Comparison of ENCODE assay signal across 8 cellular contexts in the genomic region with DNA sequence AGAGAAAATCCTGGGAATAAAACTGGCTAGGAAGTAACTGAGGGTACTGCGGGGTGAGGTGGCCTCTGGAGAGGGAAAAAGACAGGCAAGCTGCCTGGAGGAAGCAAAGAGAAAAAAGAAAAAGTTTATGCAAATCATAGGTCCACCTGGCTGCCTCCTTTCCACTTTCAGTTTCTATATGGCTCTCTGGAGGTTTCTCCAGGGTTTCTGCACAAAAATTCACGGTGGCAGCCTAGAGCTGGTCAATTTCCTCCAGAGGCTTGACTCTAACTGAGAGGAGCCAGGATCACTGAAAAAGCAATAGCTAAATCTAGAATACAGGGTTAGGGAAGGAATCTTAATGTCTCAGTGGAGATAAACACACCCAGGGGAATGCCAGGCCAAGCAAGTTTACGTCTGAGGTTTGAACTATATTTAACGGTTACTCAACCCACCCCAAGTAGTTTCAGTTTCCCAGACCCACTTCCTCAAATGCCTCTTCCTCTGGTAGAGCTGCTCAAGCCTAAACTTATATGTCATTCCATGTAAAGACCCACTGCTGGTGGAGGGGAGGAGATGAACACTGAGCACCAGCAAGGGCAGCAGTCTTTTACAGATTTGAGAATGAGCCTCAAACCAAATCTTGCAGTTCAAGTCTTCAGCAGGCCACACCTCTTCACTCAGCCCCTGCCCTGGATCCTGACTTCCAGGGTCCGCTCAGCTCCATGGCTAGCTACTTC. TPM values are rescaled to one million over a fixed set of nuclear protein-coding genes. Genes with fewer than 3 reads are reported as not detected.
DNase-seq lines count a peak whose midpoint lies in the region; ATAC-seq and TF ChIP-seq lines count a peak whose summit lies in the region.

No MANE protein-coding gene starts in this region.

- ATAC-seq in GM19468 (IDR thresholded peaks at IDR 0.05; ENCODE audit: extremely low read depth, unreplicated experiment) (peak; percentile 33), HG03558 (IDR thresholded peaks at IDR 0.05; ENCODE audit: extremely low read depth, unreplicated experiment) (peak; percentile 29), WTC11 (no peak), sciatic nerve (peak; percentile 81)

- no peak for TF ChIP-seq CTCF in WTC11 (IDR thresholded peaks at IDR 0.05)

- H3K36me3 Mint-ChIP-seq in WTC11: no peaks in the 10 kb centered on the region

- peak overlapping the region; percentile 63; the same call in 1 of the 2 replicates for H3K27ac Mint-ChIP-seq in WTC11

- no peaks in the 10 kb centered on the region for H3K9me3 Mint-ChIP-seq in WTC11

- H3K4me1 Mint-ChIP-seq in WTC11: peaks cover 24% of the 10 kb centered on the region

- DNase-seq in ELR (ENCODE audit: low read depth) (peak; percentile 37), WTC11 (ENCODE audit: low spot score) (no peak), fibroblast of peridontal ligament (ENCODE audit: extremely low read depth) (peak; percentile 84), sciatic nerve (ENCODE audit: low spot score) (no peak), NCI-H1048 (lab: John Stamatoyannopoulos, UW) (no peak), AG20443 (ENCODE audit: low spot score) (no peak)

- CTCF ChIA-PET in WTC11 (lab: Charles Lee): interaction anchor here (1.2 kb wide), 1 partner anchor 45 kb away, joined by 3 read pairs; no protein-coding TSS in a partner anchor

- peaks cover 18% of the 10 kb centered on the region for H3K27me3 Mint-ChIP-seq in WTC11 (ENCODE audit: low read depth)

- H3K4me3 Mint-ChIP-seq in WTC11: no peak overlapping the region

- POLR2A ChIA-PET in WTC11 (lab: Charles Lee): no interaction called here

- intact Hi-C loops in sciatic nerve (cut with DNase I): no loop called here

TF ChIP-seq in WTC11, 78 proteins besides CTCF, POLR2A, EP300 and RAD21:
- TF ChIP-seq SMAD3 (CRISPR knock-in tag; IDR thresholded peaks at IDR 0.05; ENCODE audit: borderline replicate concordance): no peak
- no peak for TF ChIP-seq NR3C1 (CRISPR knock-in tag; conservative IDR thresholded peaks at IDR 0.05; ENCODE audit: low read depth)
- TF ChIP-seq, protein P1, sequence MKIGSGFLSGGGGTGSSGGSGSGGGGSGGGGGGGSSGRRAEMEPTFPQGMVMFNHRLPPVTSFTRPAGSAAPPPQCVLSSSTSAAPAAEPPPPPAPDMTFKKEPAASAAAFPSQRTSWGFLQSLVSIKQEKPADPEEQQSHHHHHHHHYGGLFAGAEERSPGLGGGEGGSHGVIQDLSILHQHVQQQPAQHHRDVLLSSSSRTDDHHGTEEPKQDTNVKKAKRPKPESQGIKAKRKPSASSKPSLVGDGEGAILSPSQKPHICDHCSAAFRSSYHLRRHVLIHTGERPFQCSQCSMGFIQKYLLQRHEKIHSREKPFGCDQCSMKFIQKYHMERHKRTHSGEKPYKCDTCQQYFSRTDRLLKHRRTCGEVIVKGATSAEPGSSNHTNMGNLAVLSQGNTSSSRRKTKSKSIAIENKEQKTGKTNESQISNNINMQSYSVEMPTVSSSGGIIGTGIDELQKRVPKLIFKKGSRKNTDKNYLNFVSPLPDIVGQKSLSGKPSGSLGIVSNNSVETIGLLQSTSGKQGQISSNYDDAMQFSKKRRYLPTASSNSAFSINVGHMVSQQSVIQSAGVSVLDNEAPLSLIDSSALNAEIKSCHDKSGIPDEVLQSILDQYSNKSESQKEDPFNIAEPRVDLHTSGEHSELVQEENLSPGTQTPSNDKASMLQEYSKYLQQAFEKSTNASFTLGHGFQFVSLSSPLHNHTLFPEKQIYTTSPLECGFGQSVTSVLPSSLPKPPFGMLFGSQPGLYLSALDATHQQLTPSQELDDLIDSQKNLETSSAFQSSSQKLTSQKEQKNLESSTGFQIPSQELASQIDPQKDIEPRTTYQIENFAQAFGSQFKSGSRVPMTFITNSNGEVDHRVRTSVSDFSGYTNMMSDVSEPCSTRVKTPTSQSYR (CRISPR knock-in tag; IDR thresholded peaks at IDR 0.05): no peak
- TF ChIP-seq, protein P2, sequence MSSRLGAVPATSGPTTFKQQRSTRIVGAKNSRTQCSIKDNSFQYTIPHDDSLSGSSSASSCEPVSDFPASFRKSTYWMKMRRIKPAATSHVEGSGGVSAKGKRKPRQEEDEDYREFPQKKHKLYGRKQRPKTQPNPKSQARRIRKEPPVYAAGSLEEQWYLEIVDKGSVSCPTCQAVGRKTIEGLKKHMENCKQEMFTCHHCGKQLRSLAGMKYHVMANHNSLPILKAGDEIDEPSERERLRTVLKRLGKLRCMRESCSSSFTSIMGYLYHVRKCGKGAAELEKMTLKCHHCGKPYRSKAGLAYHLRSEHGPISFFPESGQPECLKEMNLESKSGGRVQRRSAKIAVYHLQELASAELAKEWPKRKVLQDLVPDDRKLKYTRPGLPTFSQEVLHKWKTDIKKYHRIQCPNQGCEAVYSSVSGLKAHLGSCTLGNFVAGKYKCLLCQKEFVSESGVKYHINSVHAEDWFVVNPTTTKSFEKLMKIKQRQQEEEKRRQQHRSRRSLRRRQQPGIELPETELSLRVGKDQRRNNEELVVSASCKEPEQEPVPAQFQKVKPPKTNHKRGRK (CRISPR knock-in tag; IDR thresholded peaks at IDR 0.05; ENCODE audit: borderline replicate concordance): no peak
- no peak for TF ChIP-seq EMX1 (CRISPR knock-in tag; IDR thresholded peaks at IDR 0.05)
- no peak for TF ChIP-seq TEAD1 (CRISPR knock-in tag; IDR thresholded peaks at IDR 0.05)
- TF ChIP-seq, protein P3, sequence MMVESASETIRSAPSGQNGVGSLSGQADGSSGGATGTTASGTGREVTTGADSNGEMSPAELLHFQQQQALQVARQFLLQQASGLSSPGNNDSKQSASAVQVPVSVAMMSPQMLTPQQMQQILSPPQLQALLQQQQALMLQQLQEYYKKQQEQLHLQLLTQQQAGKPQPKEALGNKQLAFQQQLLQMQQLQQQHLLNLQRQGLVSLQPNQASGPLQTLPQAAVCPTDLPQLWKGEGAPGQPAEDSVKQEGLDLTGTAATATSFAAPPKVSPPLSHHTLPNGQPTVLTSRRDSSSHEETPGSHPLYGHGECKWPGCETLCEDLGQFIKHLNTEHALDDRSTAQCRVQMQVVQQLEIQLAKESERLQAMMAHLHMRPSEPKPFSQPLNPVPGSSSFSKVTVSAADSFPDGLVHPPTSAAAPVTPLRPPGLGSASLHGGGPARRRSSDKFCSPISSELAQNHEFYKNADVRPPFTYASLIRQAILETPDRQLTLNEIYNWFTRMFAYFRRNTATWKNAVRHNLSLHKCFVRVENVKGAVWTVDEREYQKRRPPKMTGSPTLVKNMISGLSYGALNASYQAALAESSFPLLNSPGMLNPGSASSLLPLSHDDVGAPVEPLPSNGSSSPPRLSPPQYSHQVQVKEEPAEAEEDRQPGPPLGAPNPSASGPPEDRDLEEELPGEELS (CRISPR knock-in tag; IDR thresholded peaks at IDR 0.05): no peak
- TF ChIP-seq MXD4 (CRISPR knock-in tag; IDR thresholded peaks at IDR 0.05; ENCODE audit: borderline replicate concordance): no peak
- TF ChIP-seq, protein P4, sequence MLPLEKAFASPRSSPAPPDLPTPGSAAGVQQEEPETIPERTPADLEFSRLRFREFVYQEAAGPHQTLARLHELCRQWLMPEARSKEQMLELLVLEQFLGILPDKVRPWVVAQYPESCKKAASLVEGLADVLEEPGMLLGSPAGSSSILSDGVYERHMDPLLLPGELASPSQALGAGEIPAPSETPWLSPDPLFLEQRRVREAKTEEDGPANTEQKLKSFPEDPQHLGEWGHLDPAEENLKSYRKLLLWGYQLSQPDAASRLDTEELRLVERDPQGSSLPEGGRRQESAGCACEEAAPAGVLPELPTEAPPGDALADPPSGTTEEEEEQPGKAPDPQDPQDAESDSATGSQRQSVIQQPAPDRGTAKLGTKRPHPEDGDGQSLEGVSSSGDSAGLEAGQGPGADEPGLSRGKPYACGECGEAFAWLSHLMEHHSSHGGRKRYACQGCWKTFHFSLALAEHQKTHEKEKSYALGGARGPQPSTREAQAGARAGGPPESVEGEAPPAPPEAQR (CRISPR knock-in tag; IDR thresholded peaks at IDR 0.05): no peak
- TF ChIP-seq ZNF396 (CRISPR knock-in tag; IDR thresholded peaks at IDR 0.05; ENCODE audit: borderline replicate concordance): no peak

RNA-seq across cellular contexts. Expression of a gene that starts 5.7 kb away (rescaled TPM):
- 2.2 to 2.7 TPM (median 2.6 TPM) in 3 replicates for total RNA-seq in WTC11 (2021)
- 15.7 TPM for total RNA-seq in sciatic nerve

RNA-seq across cellular contexts. Expression of a gene that starts 19.7 kb away (rescaled TPM):
- 3.3 to 3.6 TPM (median 3.6 TPM) in 3 replicates for total RNA-seq in WTC11 (2021)
- total RNA-seq in sciatic nerve: 148 TPM

RNA-seq across cellular contexts. Expression of a gene that starts 50.4 kb away (rescaled TPM):
- total RNA-seq in WTC11 (2021) (31.5 to 32.3 TPM (median 32.1 TPM) in 3 replicates), sciatic nerve (0.13 TPM)

Comparison
In these comparisons a context has a peak if more than half of its experiments do, and no peak if none do; other contexts are left out.
1. DNase-seq: peak in ELR (single experiment) and fibroblast of peridontal ligament (single experiment); none in WTC11 (single experiment), sciatic nerve (single experiment), NCI-H1048 (single experiment) and AG20443 (single experiment).
2. RNA of a gene that starts 19.7 kb away (total RNA-seq): 148 TPM in sciatic nerve (single experiment); 3.3 to 3.6 TPM in WTC11; every median in the first group is over 10 times any median in the second.
3. RNA of a gene that starts 50.4 kb away (total RNA-seq): 31.5 to 32.3 TPM in WTC11; 0.13 TPM in sciatic nerve (single experiment); every median in the first group is over 10 times any median in the second.